Comparison of ENCODE assay signal across 8 cellular contexts in the genomic region with DNA sequence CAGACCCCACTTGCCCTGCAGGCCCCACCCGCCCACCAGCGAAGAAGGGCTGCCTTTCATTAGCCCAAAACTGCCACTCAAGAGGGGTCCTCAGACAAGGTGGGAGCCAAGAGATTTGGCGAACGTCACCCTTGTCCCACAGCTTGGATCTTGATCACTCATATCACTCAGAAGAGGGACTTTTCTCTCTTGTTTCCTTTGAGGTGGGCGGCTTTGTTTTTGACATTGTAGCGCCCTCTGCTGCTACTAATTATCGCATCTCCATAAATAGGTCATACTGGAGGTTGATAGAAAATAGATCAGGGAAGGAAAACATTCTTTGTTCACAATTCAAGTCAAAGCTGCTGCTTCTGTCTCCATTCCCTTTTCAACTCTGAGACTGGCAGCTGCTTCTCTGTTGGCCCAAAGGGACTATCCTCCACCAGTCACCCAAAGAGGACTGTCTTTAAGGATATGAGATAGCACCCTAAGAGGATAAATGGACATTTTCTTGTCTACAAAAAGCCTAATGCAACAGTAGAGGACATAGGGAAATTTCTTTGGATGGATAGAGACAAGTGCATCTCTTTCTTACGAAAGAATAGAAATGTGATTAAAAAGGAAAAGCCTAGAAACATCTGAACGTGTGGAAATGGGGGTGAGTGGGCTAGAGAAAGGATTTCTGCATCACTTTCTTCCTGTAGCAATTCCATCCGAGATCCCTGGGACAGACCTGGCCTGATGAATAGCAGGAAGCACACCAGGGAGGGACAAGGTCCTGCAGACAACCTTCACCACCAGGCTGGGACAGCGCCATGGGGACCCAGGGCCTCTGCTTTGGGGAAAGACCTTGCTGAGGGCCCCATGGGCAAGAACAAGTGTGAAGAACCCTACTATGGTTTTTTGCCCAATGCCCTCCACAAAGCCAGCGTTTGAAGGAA.
DNase-seq lines count a peak whose midpoint lies in the region; ATAC-seq and TF ChIP-seq lines count a peak whose summit lies in the region.

No MANE protein-coding gene starts in this region.

- in situ Hi-C loops in astrocyte of the spinal cord (cut with HindIII; ENCODE audit: low sequenced_read_pairs) = no loop called here
- in situ Hi-C loops in transverse colon (cut with MboI; ENCODE audit: low pct_ligation_motif_present in 1 of 4, low pct_unique_long_range_greater_than_20kb in 1 of 4, low sequenced_read_pairs in 3 of 4) = loop anchor here (5.0 to 25.0 kb wide), 3 partner anchors 81 to 161 kb away; no protein-coding TSS in a partner anchor

- TF ChIP-seq CTCF in HCT116 (IDR thresholded peaks at IDR 0.05 in 2 of 3, conservative IDR thresholded peaks at IDR 0.05 in 1 of 3; ENCODE audit: borderline replicate concordance in 1 of 3, insufficient read depth in 1 of 3, low read depth in 2 of 3, low read length in 2 of 3) (peak; percentile 59 to 78 (median 62); a peak in 4 of 6 replicates), astrocyte of the spinal cord (IDR thresholded peaks at IDR 0.05; ENCODE audit: low read depth, low read length) (peak; percentile 57), kidney epithelial cell (IDR thresholded peaks at IDR 0.05; ENCODE audit: insufficient read depth, low read length, poor library complexity, severe bottlenecking) (peak; percentile 35), transverse colon (IDR thresholded peaks at IDR 0.05) (peak; percentile 42 to 65 (median 58))

- no peaks in the 10 kb centered on the region for H3K4me1 ChIP-seq in HCT116 (ENCODE audit: control insufficient read depth in 1 of 2, insufficient read depth in 2 of 2, low read length in 2 of 2)
- peaks cover 0 to 5% (median 0%) of the 10 kb centered on the region in 4 donors for H3K4me1 ChIP-seq in transverse colon

- H3K4me2 ChIP-seq in HCT116 (ENCODE audit: low read length) = no peak overlapping the region

- no peak for TF ChIP-seq EP300 in transverse colon (IDR thresholded peaks at IDR 0.05; ENCODE audit: low read depth)

- no peak for TF ChIP-seq POLR2A in HCT116 (IDR thresholded peaks at IDR 0.05; ENCODE audit: borderline replicate concordance, extremely low read depth, insufficient read depth, insufficient read length)
- TF ChIP-seq POLR2A in transverse colon (IDR thresholded peaks at IDR 0.05) = no peak

- BruUV-seq in HCT116 (replicated peaks; lab: Mats Ljungman, UMichigan) = no TSS peak

- H3K4me3 ChIP-seq in HCT116 (replicated peaks in 1 of 2; ENCODE audit: low read depth in 1 of 2, low read length in 2 of 2) (no peak overlapping the region), astrocyte of the spinal cord (ENCODE audit: low read depth, low read length) (no peak overlapping the region), kidney epithelial cell (ENCODE audit: low read depth, low read length) (no peak overlapping the region), transverse colon (no peak overlapping the region)

- intact Hi-C loops in HCT116 (cut with micrococcal nuclease) (loop anchor here (1.0 to 2.0 kb wide), 3 partner anchors 81 to 158 kb away; no protein-coding TSS in a partner anchor), transverse colon (cut with DNase I; ENCODE audit: low total_unique reads) (loop anchor here (5.0 kb wide), 1 partner anchor 86 kb away; no protein-coding TSS in a partner anchor)

- no peaks in the 10 kb centered on the region for H3K9me3 ChIP-seq in HCT116 (ENCODE audit: control insufficient read depth in 1 of 2, insufficient read depth in 1 of 2, low read depth in 1 of 2, low read length in 2 of 2)
- no peaks in the 10 kb centered on the region for H3K9me3 ChIP-seq in transverse colon

- POLR2A ChIA-PET in HCT116 (lab: Charles Lee) = no interaction called here

- CTCF ChIA-PET in HCT116 (lab: Charles Lee) = interaction anchor here (0.8 to 3.2 kb wide), 4 partner anchors 77 to 171 kb away, joined by 3 to 43 read pairs (median 3); no protein-coding TSS in a partner anchor

- H4K20me1 ChIP-seq in HCT116 (ENCODE audit: insufficient read depth) = no peaks in the 10 kb centered on the region

- H3K36me3 ChIP-seq in HCT116 (ENCODE audit: control insufficient read depth in 1 of 2, insufficient read depth in 2 of 2, low read length in 2 of 2) = no peaks in the 10 kb centered on the region
- no peaks in the 10 kb centered on the region for H3K36me3 ChIP-seq in kidney epithelial cell (ENCODE audit: control insufficient read depth, insufficient read depth, low read length)
- no peaks in the 10 kb centered on the region for H3K36me3 ChIP-seq in transverse colon

- H3K27me3 ChIP-seq in HCT116 (ENCODE audit: insufficient read depth, low read length) (peaks cover 63% of the 10 kb centered on the region), kidney epithelial cell (ENCODE audit: control insufficient read depth, insufficient read depth, low read length) (no peaks in the 10 kb centered on the region), transverse colon (no peaks in the 10 kb centered on the region)

- no peak overlapping the region for H3K27ac ChIP-seq in HCT116 (ENCODE audit: low read depth, low read length)
- H3K27ac ChIP-seq in transverse colon = no peak overlapping the region

- H3K9me2 ChIP-seq in HCT116 (ENCODE audit: insufficient read depth) = no peaks in the 10 kb centered on the region

- DNase-seq in EL (peak; percentile 41), HCT116 (ENCODE audit: low read depth, low spot score) (peak; percentile 34), NCI-H2171 (lab: John Stamatoyannopoulos, UW) (peak; percentile 69), astrocyte of the spinal cord (ENCODE audit: low read depth, low spot score) (peak; percentile 69), kidney epithelial cell (ENCODE audit: low read depth) (no peak), transverse colon (peak; percentile 56)
- DNase-seq in activated CD4-positive, alpha-beta T cell treated with anti-CD3 and anti-CD28 coated beads, Interleukin-2, amount 50 U/mL, for 48 hours = no peak

- no peaks in the 10 kb centered on the region for H3K79me2 ChIP-seq in HCT116 (ENCODE audit: insufficient read depth, low read length)

- H2AFZ ChIP-seq in HCT116 (ENCODE audit: low read depth, low read length, poor library complexity, severe bottlenecking) = no peak overlapping the region

- TF ChIP-seq RAD21 in HCT116 (IDR thresholded peaks at IDR 0.05; ENCODE audit: low read depth) = peak; percentile 72

- RAD21 ChIA-PET in HCT116 (lab: Charles Lee; ENCODE audit: low non-redundant PET in 1 of 2, low total read pairs in 2 of 2, uncharacterized antibody in 2 of 2, unreplicated experiment in 2 of 2) = no interaction called here

- ATAC-seq in HCT116 (peak; percentile 73), GM19455 (IDR thresholded peaks at IDR 0.05; ENCODE audit: unreplicated experiment) (no peak)

- 40 to 62% methylated on average over 6 to 12 of the region's 12 CpGs for WGBS in transverse colon (ENCODE audit: low coverage in 1 of 2), 2 donors

- no peak overlapping the region for H3K9ac ChIP-seq in HCT116 (ENCODE audit: low read length)

TF ChIP-seq in HCT116, 20 proteins besides CTCF, POLR2A, EP300 and RAD21:
- TF ChIP-seq EGR1 (IDR thresholded peaks at IDR 0.05; ENCODE audit: low read depth) (no peak), CEBPB (IDR thresholded peaks at IDR 0.05; ENCODE audit: low read depth) (no peak), YY1 (IDR thresholded peaks at IDR 0.05; ENCODE audit: extremely low read depth, insufficient replicate concordance, low read depth, low read length) (no peak), EZH2 (IDR thresholded peaks at IDR 0.05) (no peak), POLR2AphosphoS5 (IDR thresholded peaks at IDR 0.05; ENCODE audit: low read depth, low read length) (no peak), JUND (IDR thresholded peaks at IDR 0.05) (no peak), ELF1 (IDR thresholded peaks at IDR 0.05; ENCODE audit: borderline replicate concordance, low read depth) (no peak), SRF (IDR thresholded peaks at IDR 0.05; ENCODE audit: low read depth) (no peak)
- TF ChIP-seq, protein P1, sequence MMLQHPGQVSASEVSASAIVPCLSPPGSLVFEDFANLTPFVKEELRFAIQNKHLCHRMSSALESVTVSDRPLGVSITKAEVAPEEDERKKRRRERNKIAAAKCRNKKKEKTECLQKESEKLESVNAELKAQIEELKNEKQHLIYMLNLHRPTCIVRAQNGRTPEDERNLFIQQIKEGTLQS (IDR thresholded peaks at IDR 0.05) = no peak
- TF ChIP-seq, protein P2, sequence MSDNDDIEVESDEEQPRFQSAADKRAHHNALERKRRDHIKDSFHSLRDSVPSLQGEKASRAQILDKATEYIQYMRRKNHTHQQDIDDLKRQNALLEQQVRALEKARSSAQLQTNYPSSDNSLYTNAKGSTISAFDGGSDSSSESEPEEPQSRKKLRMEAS (IDR thresholded peaks at IDR 0.05) = no peak

Comparison
In these comparisons a context has a peak if more than half of its experiments do, and no peak if none do; other contexts are left out.
1. DNase-seq: peak in EL (single experiment), HCT116 (single experiment), NCI-H2171 (single experiment), astrocyte of the spinal cord (single experiment) and transverse colon (single experiment); none in kidney epithelial cell (single experiment) and activated CD4-positive, alpha-beta T cell treated with anti-CD3 and anti-CD28 coated beads, Interleukin-2, amount 50 U/mL, for 48 hours (0 of 2).
2. Peak in every context shown above with its lines, with median percentiles within 50 percentile points of each other: CTCF ChIP-seq.